ENCODE assay signal across 12 cellular contexts in genomic region chr6:38571721-38572120, GRCh38.
DNase-seq lines count a peak whose midpoint lies in the region; ATAC-seq and TF ChIP-seq lines count a peak whose summit lies in the region.
"Had no signal": no experiment of that assay in that cellular context is flagged by ENCODE, and none has a peak within 500 bp of the region (broad histone marks: within the 10 kb centered on the region; RNA-seq: fewer than 3 reads in every experiment).

No MANE protein-coding gene starts in this region.

- H3K4me3 ChIP-seq in mesendoderm (ENCODE audit: low read length) (no peak overlapping the region), mammary epithelial cell (replicated peaks in 1 of 3; ENCODE audit: insufficient read depth in 1 of 3, low read depth in 2 of 3, low read length in 3 of 3) (no peak overlapping the region)
- H3K4me3 ChIP-seq: GM23248 had no signal

- no peak overlapping the region for H3K18ac ChIP-seq in mesendoderm (ENCODE audit: low read length)

- H2AFZ ChIP-seq in mammary epithelial cell (ENCODE audit: low read depth, low read length): no peak overlapping the region
- H2AFZ ChIP-seq: GM23248 had no signal

- intact Hi-C loops in CD4-positive, alpha-beta T cell (cut with DNase I, micrococcal nuclease): no loop called here
- intact Hi-C loops in mammary epithelial cell (cut with micrococcal nuclease): loop anchor here (2.0 to 5.0 kb wide), 3 partner anchors 79 to 864 kb away; no protein-coding TSS in a partner anchor

- peaks cover 25% of the 10 kb centered on the region for H3K4me1 Mint-ChIP-seq in CD4-positive, alpha-beta T cell (ENCODE audit: low read depth)
- H3K4me1 Mint-ChIP-seq in activated T-helper 17 cell treated with anti-CD3 and anti-CD28 coated beads, Interleukin-2, amount 50 U/mL, for 72 hours: peaks cover 17% of the 10 kb centered on the region

- peaks cover 50% of the 10 kb centered on the region for H3K36me3 Mint-ChIP-seq in CD4-positive, alpha-beta T cell (ENCODE audit: low read depth)
- peaks cover 38% of the 10 kb centered on the region for H3K36me3 Mint-ChIP-seq in activated T-helper 17 cell treated with anti-CD3 and anti-CD28 coated beads, Interleukin-2, amount 50 U/mL, for 72 hours (ENCODE audit: low read depth)

- H2AK5ac ChIP-seq in mesendoderm (ENCODE audit: low read length): no peak overlapping the region

- H3K9ac ChIP-seq in mesendoderm (ENCODE audit: low read length) (no peak overlapping the region), mammary epithelial cell (ENCODE audit: insufficient read depth, low read length) (no peak overlapping the region)
- H3K9ac ChIP-seq: GM23248 had no signal

- no peak overlapping the region for H3K56ac ChIP-seq in mesendoderm (ENCODE audit: low read length)

- peak overlapping the region; percentile 83 for H3K4ac ChIP-seq in mesendoderm (ENCODE audit: low read depth, low read length)

- H3K4me1 ChIP-seq in mesendoderm (ENCODE audit: control insufficient read depth, low read depth, low read length) (peaks cover 3% of the 10 kb centered on the region), mammary epithelial cell (ENCODE audit: insufficient read depth, low read length) (no peaks in the 10 kb centered on the region)

- peak overlapping the region; percentile 14 for H3K27ac ChIP-seq in CD4-positive, alpha-beta T cell (ENCODE audit: low read depth, low read length)
- H3K27ac ChIP-seq in mesendoderm (ENCODE audit: low read depth, low read length) (no peak overlapping the region), mammary epithelial cell (ENCODE audit: insufficient read depth, low read depth, low read length) (no peak overlapping the region)
- H3K27ac ChIP-seq: GM23248 had no signal

- peak overlapping the region; percentile 79 for H3K27ac Mint-ChIP-seq in CD4-positive, alpha-beta T cell
- H3K27ac Mint-ChIP-seq in activated T-helper 17 cell treated with anti-CD3 and anti-CD28 coated beads, Interleukin-2, amount 50 U/mL, for 72 hours: peak overlapping the region; percentile 79
- H3K27ac Mint-ChIP-seq: nephron had no signal

- POLR2A ChIA-PET in CD4-positive, alpha-beta T cell (lab: Charles Lee): interaction anchor here (0.6 to 1.9 kb wide), 3 partner anchors 21 to 543 kb away, joined by 3 to 11 read pairs (median 3); partner anchors contain the start of genes BTBD9 and SAYSD1

- ATAC-seq in CD4-positive, alpha-beta T cell (ENCODE audit: poor library complexity): no peak
- peak; percentile 18 for ATAC-seq in GM19467 (IDR thresholded peaks at IDR 0.05; ENCODE audit: unreplicated experiment)
- no peak for ATAC-seq in activated T-helper 17 cell treated with anti-CD3 and anti-CD28 coated beads, Interleukin-2, amount 50 U/mL, for 72 hours (replicated peaks)
- ATAC-seq in HG03460 (IDR thresholded peaks at IDR 0.05; ENCODE audit: unreplicated experiment): no peak

- H3K36me3 ChIP-seq in mesendoderm (ENCODE audit: control insufficient read depth, insufficient read depth, low read length) (no peaks in the 10 kb centered on the region), mammary epithelial cell (ENCODE audit: insufficient read depth, low read length) (no peaks in the 10 kb centered on the region)

- no peak overlapping the region for H4K5ac ChIP-seq in mesendoderm (ENCODE audit: low read length)

- H3K27me3 Mint-ChIP-seq in CD4-positive, alpha-beta T cell: no peaks in the 10 kb centered on the region
- H3K27me3 Mint-ChIP-seq in activated T-helper 17 cell treated with anti-CD3 and anti-CD28 coated beads, Interleukin-2, amount 50 U/mL, for 72 hours: no peaks in the 10 kb centered on the region

- H2BK120ac ChIP-seq in mesendoderm (ENCODE audit: low read depth, low read length): no peak overlapping the region

- no peak for TF ChIP-seq CTCF in CD4-positive, alpha-beta T cell (IDR thresholded peaks at IDR 0.05)
- no peak for TF ChIP-seq CTCF in mammary epithelial cell (conservative IDR thresholded peaks at IDR 0.05 in 1 of 2, IDR thresholded peaks at IDR 0.05 in 1 of 2; ENCODE audit: extremely low read depth in 1 of 2, insufficient read depth in 1 of 2, low read depth in 1 of 2, low read length in 2 of 2)

- in situ Hi-C loops in mammary epithelial cell (cut with MboI; ENCODE audit: low sequenced_read_pairs in 2 of 2): no loop called here

- no CpG with 5 or more reads among the region's 1 CpG for WGBS in mesendoderm (ENCODE audit: extremely low coverage, insufficient coverage, low lambda C conversion rate)
- WGBS in mammary epithelial cell (ENCODE audit: low coverage, missing lambda C conversion rate): 91% methylated on average over 1 of the region's 1 CpG

- no peak overlapping the region for H2BK15ac ChIP-seq in mesendoderm (replicated peaks; ENCODE audit: low read depth)

- H4K20me1 ChIP-seq in mammary epithelial cell (ENCODE audit: insufficient read depth, low read length): no peaks in the 10 kb centered on the region

- H3K4me2 ChIP-seq in mesendoderm (ENCODE audit: low read length) (no peak overlapping the region), mammary epithelial cell (ENCODE audit: insufficient read depth, low read depth, low read length) (no peak overlapping the region)

- H3K79me2 ChIP-seq in mesendoderm (ENCODE audit: control insufficient read depth, insufficient read depth, low read length): no peaks in the 10 kb centered on the region
- H3K79me2 ChIP-seq in mammary epithelial cell (ENCODE audit: insufficient read depth, low read length): no peaks in the 10 kb centered on the region

- CTCF ChIA-PET in CD4-positive, alpha-beta T cell (lab: Charles Lee): interaction anchor here (0.9 kb wide), 1 partner anchor 11 kb away, joined by 3 read pairs; no protein-coding TSS in a partner anchor
- CTCF ChIA-PET in mammary epithelial cell (lab: Charles Lee; ENCODE audit: low non-redundant PET): no interaction called here

- H4K8ac ChIP-seq in mesendoderm (ENCODE audit: low read depth, low read length): no peak overlapping the region

- H2BK5ac ChIP-seq in mesendoderm (ENCODE audit: low read length): no peak overlapping the region

- H3K23ac ChIP-seq in mesendoderm (ENCODE audit: low read length): no peak overlapping the region

- no peaks in the 10 kb centered on the region for H3K79me1 ChIP-seq in mesendoderm (ENCODE audit: low read length)

- H3K9me3 Mint-ChIP-seq in CD4-positive, alpha-beta T cell: no peaks in the 10 kb centered on the region
- no peaks in the 10 kb centered on the region for H3K9me3 Mint-ChIP-seq in activated T-helper 17 cell treated with anti-CD3 and anti-CD28 coated beads, Interleukin-2, amount 50 U/mL, for 72 hours
- H3K9me3 Mint-ChIP-seq: nephron had no signal

- H3K27me3 ChIP-seq in CD4-positive, alpha-beta T cell (ENCODE audit: control insufficient read depth, insufficient read depth, low read length): no peaks in the 10 kb centered on the region
- H3K27me3 ChIP-seq in mesendoderm (ENCODE audit: insufficient read depth, low read length, poor library complexity) (no peaks in the 10 kb centered on the region), mammary epithelial cell (ENCODE audit: insufficient read depth, low read length) (no peaks in the 10 kb centered on the region)

- no peaks in the 10 kb centered on the region for H3K9me3 ChIP-seq in CD4-positive, alpha-beta T cell (ENCODE audit: control insufficient read depth, low read length)
- H3K9me3 ChIP-seq in mammary epithelial cell (replicated peaks; ENCODE audit: insufficient read depth, low read length): no peaks in the 10 kb centered on the region

- BruUV-seq in mammary epithelial cell (replicated peaks; lab: Mats Ljungman, UMichigan): no TSS peak

- no peak for DNase-seq in CD4-positive, alpha-beta T cell
- DNase-seq in mesendoderm: no peak
- no peak for DNase-seq in NCI-H1417 treated with DMSO at 0.1 percent for 48 hours (lab: John Stamatoyannopoulos, UW)
- no peak for DNase-seq in mammary epithelial cell
- DNase-seq: DMS79 treated with DMSO at 0.1 percent for 48 hours; GM23248; NCI-H1694; stimulated activated CD4-positive, alpha-beta T cell treated with anti-CD3 and anti-CD28 coated beads, Interleukin-15, amount 100 ng/mL, for 24 hours had no signal

- dilution Hi-C loops in mammary epithelial cell (cut with HindIII; ENCODE audit: low sequenced_read_pairs): no loop called here

- H3K4me3 Mint-ChIP-seq in CD4-positive, alpha-beta T cell: peak overlapping the region; percentile 50
- peak overlapping the region; percentile 64 for H3K4me3 Mint-ChIP-seq in activated T-helper 17 cell treated with anti-CD3 and anti-CD28 coated beads, Interleukin-2, amount 50 U/mL, for 72 hours
- H3K4me3 Mint-ChIP-seq: nephron had no signal
